1 cellular context compared by ENCODE assay signal in the genomic region with DNA sequence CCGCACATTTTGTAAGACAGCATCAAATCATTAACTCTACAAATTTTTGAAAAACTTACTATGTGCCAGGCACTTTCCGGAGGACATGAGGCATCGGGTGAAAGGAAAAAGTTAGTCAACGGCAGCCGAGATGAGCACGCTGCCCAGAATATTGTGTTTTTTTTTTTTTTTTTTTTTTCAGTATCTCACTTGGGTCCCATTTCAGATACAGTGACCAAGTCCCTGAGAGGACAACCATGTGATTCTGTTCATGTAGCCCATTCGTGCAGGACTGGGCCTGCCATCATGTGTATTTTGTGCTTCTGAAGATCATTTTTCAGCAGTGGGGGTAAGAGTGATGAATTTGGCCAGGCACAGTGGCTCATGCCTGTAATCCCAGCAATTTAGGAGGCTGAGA.
TF ChIP-seq lines count a peak whose summit lies in the region.

No MANE protein-coding gene starts in this region.

TF ChIP-seq in GM23338, 12 proteins besides CTCF, POLR2A, EP300 and RAD21 (continued from another document):
- TF ChIP-seq, protein P1, sequence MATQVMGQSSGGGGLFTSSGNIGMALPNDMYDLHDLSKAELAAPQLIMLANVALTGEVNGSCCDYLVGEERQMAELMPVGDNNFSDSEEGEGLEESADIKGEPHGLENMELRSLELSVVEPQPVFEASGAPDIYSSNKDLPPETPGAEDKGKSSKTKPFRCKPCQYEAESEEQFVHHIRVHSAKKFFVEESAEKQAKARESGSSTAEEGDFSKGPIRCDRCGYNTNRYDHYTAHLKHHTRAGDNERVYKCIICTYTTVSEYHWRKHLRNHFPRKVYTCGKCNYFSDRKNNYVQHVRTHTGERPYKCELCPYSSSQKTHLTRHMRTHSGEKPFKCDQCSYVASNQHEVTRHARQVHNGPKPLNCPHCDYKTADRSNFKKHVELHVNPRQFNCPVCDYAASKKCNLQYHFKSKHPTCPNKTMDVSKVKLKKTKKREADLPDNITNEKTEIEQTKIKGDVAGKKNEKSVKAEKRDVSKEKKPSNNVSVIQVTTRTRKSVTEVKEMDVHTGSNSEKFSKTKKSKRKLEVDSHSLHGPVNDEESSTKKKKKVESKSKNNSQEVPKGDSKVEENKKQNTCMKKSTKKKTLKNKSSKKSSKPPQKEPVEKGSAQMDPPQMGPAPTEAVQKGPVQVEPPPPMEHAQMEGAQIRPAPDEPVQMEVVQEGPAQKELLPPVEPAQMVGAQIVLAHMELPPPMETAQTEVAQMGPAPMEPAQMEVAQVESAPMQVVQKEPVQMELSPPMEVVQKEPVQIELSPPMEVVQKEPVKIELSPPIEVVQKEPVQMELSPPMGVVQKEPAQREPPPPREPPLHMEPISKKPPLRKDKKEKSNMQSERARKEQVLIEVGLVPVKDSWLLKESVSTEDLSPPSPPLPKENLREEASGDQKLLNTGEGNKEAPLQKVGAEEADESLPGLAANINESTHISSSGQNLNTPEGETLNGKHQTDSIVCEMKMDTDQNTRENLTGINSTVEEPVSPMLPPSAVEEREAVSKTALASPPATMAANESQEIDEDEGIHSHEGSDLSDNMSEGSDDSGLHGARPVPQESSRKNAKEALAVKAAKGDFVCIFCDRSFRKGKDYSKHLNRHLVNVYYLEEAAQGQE (IDR thresholded peaks at IDR 0.05; ENCODE audit: unreplicated experiment), result no peak
- TF ChIP-seq STAT1 (IDR thresholded peaks at IDR 0.05; ENCODE audit: unreplicated experiment), result no peak
- no peak for TF ChIP-seq EZH2phosphoT487 (IDR thresholded peaks at IDR 0.05; ENCODE audit: unreplicated experiment)
- TF ChIP-seq CREB1 (CRISPR knock-in tag; IDR thresholded peaks at IDR 0.05; ENCODE audit: low read depth), result no peak
- no peak for TF ChIP-seq POLR2AphosphoS5 (IDR thresholded peaks at IDR 0.05; ENCODE audit: low read depth)
- TF ChIP-seq NANOG (IDR thresholded peaks at IDR 0.05; ENCODE audit: borderline replicate concordance), result no peak
TF ChIP-seq in GM23338: peak in this region for 0.
